Comparison of ENCODE assay signal across 8 cellular contexts in genomic region chr9:36258170-36258988, GRCh38. TPM values are rescaled to one million over a fixed set of nuclear protein-coding genes. Genes with fewer than 3 reads are reported as not detected.
DNase-seq lines count a peak whose midpoint lies in the region; ATAC-seq and TF ChIP-seq lines count a peak whose summit lies in the region.

GNE (minus strand) TSS chr9:36258448; CDS start chr9:36249355, 9,093 bp downstream.

- H3K9ac ChIP-seq in BLaER1, result peak within 1 kb of the TSS; percentile 77

- no peak for TF ChIP-seq CTCF in lung (IDR thresholded peaks at IDR 0.05; ENCODE audit: control extremely low read depth, extremely low read depth)

- H3K36me3 ChIP-seq in BLaER1 (peaks cover 9% of the 10 kb centered on the region; the same call in 1 of the 2 replicates), lung (ENCODE audit: control insufficient read depth in 2 of 2, insufficient read depth in 2 of 2, low read length in 2 of 2) (no peaks in the 10 kb centered on the region)

- POLR2A ChIA-PET in activated CD8-positive, alpha-beta memory T cell treated with anti-CD3 and anti-CD28 coated beads for 36 hours (lab: Charles Lee), result interaction anchor here (0.6 to 1.1 kb wide), 4 partner anchors 68 to 283 kb away, joined by 3 to 5 read pairs (median 4); partner anchors contain the start of genes CLTA and GLIPR2

- no peaks in the 10 kb centered on the region for H3K9me3 ChIP-seq in BLaER1
- H3K9me3 ChIP-seq in lung (ENCODE audit: control insufficient read depth in 2 of 2, insufficient read depth in 1 of 2, low read length in 1 of 2), result no peaks in the 10 kb centered on the region

- H3K4me3 ChIP-seq in BLaER1, result peak within 1 kb of the TSS; percentile 71
- H3K4me3 ChIP-seq in lung, result peak within 1 kb of the TSS; percentile 90

- peak; percentile 76 for DNase-seq in NK-92 (lab: John Stamatoyannopoulos, UW; ENCODE audit: unreplicated experiment)
- DNase-seq in effector CD8-positive, alpha-beta T cell (lab: John Stamatoyannopoulos, UW), result peak; percentile 93
- peak; percentile 99 for DNase-seq in lung (ENCODE audit: low spot score)
- peak; percentile 95 to 97 (median 96) for DNase-seq in stimulated activated CD4-positive, alpha-beta T cell treated with anti-CD3 and anti-CD28 coated beads, TNF-alpha, amount 100 ng/mL, for 24 hours (ENCODE audit: low read depth in 3 of 3)

- peak within 1 kb of the TSS; percentile 83 for H3K4me2 ChIP-seq in BLaER1

- no peaks in the 10 kb centered on the region for H3K27me3 ChIP-seq in BLaER1
- H3K27me3 ChIP-seq in lung (ENCODE audit: control insufficient read depth, insufficient read depth), result no peaks in the 10 kb centered on the region

- peak within 1 kb of the TSS; percentile 71 for H3K27ac ChIP-seq in BLaER1
- peak within 1 kb of the TSS; percentile 90 to 97 for H3K27ac ChIP-seq in lung (ENCODE audit: low read depth in 1 of 2, low read length in 1 of 2)

- H3K4me1 ChIP-seq in BLaER1 (peaks cover 16% of the 10 kb centered on the region), lung (ENCODE audit: control insufficient read depth in 2 of 2, insufficient read depth in 2 of 2, low read length in 2 of 2) (no peaks in the 10 kb centered on the region)

- WGBS in lung, 2 donors, result 1 to 2% methylated on average over 59 to 78 of the region's 78 CpGs

- H4K20me1 ChIP-seq in BLaER1, result peaks cover 30% of the 10 kb centered on the region

- ATAC-seq in GM19351 (IDR thresholded peaks at IDR 0.05; ENCODE audit: unreplicated experiment) (peak; percentile 85), HG03520 (IDR thresholded peaks at IDR 0.05; ENCODE audit: unreplicated experiment) (peak; percentile 83), lung (ENCODE audit: insufficient read depth, low FRiP score) (peak; percentile 98)

- CTCF ChIA-PET in activated CD8-positive, alpha-beta memory T cell treated with anti-CD3 and anti-CD28 coated beads for 36 hours (lab: Charles Lee), result interaction anchor here (0.7 to 2.5 kb wide), 2 partner anchors 66 to 68 kb away, joined by 3 to 9 read pairs; partner anchors contain the start of gene CLTA

RNA-seq across cellular contexts. Expression of gene GNE, which starts in this region (rescaled TPM):
- total RNA-seq in activated CD8-positive, alpha-beta memory T cell treated with anti-CD3 and anti-CD28 coated beads for 36 hours, result 10 to 100 TPM; 14.4 to 15.5 TPM
- total RNA-seq in lung, result 10 to 100 TPM; 17.1 to 18.4 TPM
- 10 to 100 TPM in 1 of 2 donors, 1 to 10 TPM in 1; 5.1 to 10.4 TPM for polyA plus RNA-seq in lung

Comparison
In these comparisons a context has a peak if more than half of its experiments do, and no peak if none do; other contexts are left out.
1. Peak in every context shown above with its lines: DNase-seq, ATAC-seq, H3K4me3 ChIP-seq and H3K27ac ChIP-seq.